ENCODE assay signal across 8 cellular contexts in genomic region chr1:202692959-202693555, GRCh38. TPM values are rescaled to one million over a fixed set of nuclear protein-coding genes. Genes with fewer than 3 reads are reported as not detected.
DNase-seq lines count a peak whose midpoint lies in the region; ATAC-seq and TF ChIP-seq lines count a peak whose summit lies in the region.

No MANE protein-coding gene starts in this region.

- H2BK5ac ChIP-seq in mesendoderm (ENCODE audit: low read length): no peak overlapping the region

- H3K23ac ChIP-seq in mesendoderm (ENCODE audit: low read length): no peak overlapping the region

- H3K4me3 ChIP-seq in GM12865 (ENCODE audit: low read depth, low read length): no peak overlapping the region
- H3K4me3 ChIP-seq in mesendoderm (ENCODE audit: low read length): no peak overlapping the region

- no peaks in the 10 kb centered on the region for H3K36me3 ChIP-seq in mesendoderm (ENCODE audit: control insufficient read depth, insufficient read depth, low read length)

- no peak overlapping the region for H3K4me2 ChIP-seq in mesendoderm (ENCODE audit: low read length)

- no peak overlapping the region for H4K8ac ChIP-seq in mesendoderm (ENCODE audit: low read depth, low read length)

- DNase-seq in GM12865 (ENCODE audit: low read depth) (peak; percentile 71), NAMALWA (ENCODE audit: low spot score) (peak; percentile 79), mesendoderm (peak; percentile 80)
- peak; percentile 84 for DNase-seq in activated CD4-positive, alpha-beta T cell treated with anti-CD3 and anti-CD28 coated beads, Interleukin-2, amount 10 ng/mL, durations not matched to agents 7 days and 5 days
- DNase-seq in effector CD8-positive, alpha-beta T cell (lab: John Stamatoyannopoulos, UW): peak; percentile 28
- DNase-seq in stimulated activated CD8-positive, alpha-beta memory T cell treated with anti-CD3 and anti-CD28 coated beads, Interleukin-4, amount 100 ng/mL, for 48 hours: peak; percentile 82

- peaks cover 1% of the 10 kb centered on the region for H3K4me1 Mint-ChIP-seq in activated CD4-positive, alpha-beta T cell treated with anti-CD3 and anti-CD28 coated beads, Interleukin-2, amount 10 ng/mL, durations not matched to agents 7 days and 5 days

- H2BK120ac ChIP-seq in mesendoderm (ENCODE audit: low read depth, low read length): no peak overlapping the region

- H3K79me1 ChIP-seq in mesendoderm (ENCODE audit: low read length): no peaks in the 10 kb centered on the region

- no peak overlapping the region for H3K27ac ChIP-seq in mesendoderm (ENCODE audit: low read depth, low read length)

- CTCF ChIA-PET in activated CD4-positive, alpha-beta T cell treated with anti-CD3 and anti-CD28 coated beads, Interleukin-2, amount 10 ng/mL, durations not matched to agents 7 days and 5 days (lab: Charles Lee): interaction anchor here (2.4 kb wide), 1 partner anchor 12 kb away, joined by 6 read pairs; no protein-coding TSS in a partner anchor

- ATAC-seq in GM18873 (IDR thresholded peaks at IDR 0.05; ENCODE audit: low FRiP score, unreplicated experiment) (no peak), HG02678 (IDR thresholded peaks at IDR 0.05; ENCODE audit: unreplicated experiment) (no peak)

- H3K4ac ChIP-seq in mesendoderm (ENCODE audit: low read depth, low read length): no peak overlapping the region

- no peak overlapping the region for H3K9ac ChIP-seq in mesendoderm (ENCODE audit: low read length)

- H3K36me3 Mint-ChIP-seq in activated CD4-positive, alpha-beta T cell treated with anti-CD3 and anti-CD28 coated beads, Interleukin-2, amount 10 ng/mL, durations not matched to agents 7 days and 5 days (ENCODE audit: low read depth): no peaks in the 10 kb centered on the region

- H3K4me3 Mint-ChIP-seq in activated CD4-positive, alpha-beta T cell treated with anti-CD3 and anti-CD28 coated beads, Interleukin-2, amount 10 ng/mL, durations not matched to agents 7 days and 5 days: no peak overlapping the region

- peaks cover 27% of the 10 kb centered on the region for H3K27me3 Mint-ChIP-seq in activated CD4-positive, alpha-beta T cell treated with anti-CD3 and anti-CD28 coated beads, Interleukin-2, amount 10 ng/mL, durations not matched to agents 7 days and 5 days

- no peaks in the 10 kb centered on the region for H3K79me2 ChIP-seq in mesendoderm (ENCODE audit: control insufficient read depth, insufficient read depth, low read length)

- peaks cover 2% of the 10 kb centered on the region for H3K9me3 Mint-ChIP-seq in activated CD4-positive, alpha-beta T cell treated with anti-CD3 and anti-CD28 coated beads, Interleukin-2, amount 10 ng/mL, durations not matched to agents 7 days and 5 days

- no CpG with 5 or more reads among the region's 3 CpGs for WGBS in mesendoderm (ENCODE audit: extremely low coverage, insufficient coverage, low lambda C conversion rate)

- no peak overlapping the region for H3K27ac Mint-ChIP-seq in activated CD4-positive, alpha-beta T cell treated with anti-CD3 and anti-CD28 coated beads, Interleukin-2, amount 10 ng/mL, durations not matched to agents 7 days and 5 days

- H2BK15ac ChIP-seq in mesendoderm (replicated peaks; ENCODE audit: low read depth): no peak overlapping the region

- POLR2A ChIA-PET in activated CD4-positive, alpha-beta T cell treated with anti-CD3 and anti-CD28 coated beads, Interleukin-2, amount 10 ng/mL, durations not matched to agents 7 days and 5 days (lab: Charles Lee): no interaction called here

- no peaks in the 10 kb centered on the region for H3K27me3 ChIP-seq in mesendoderm (ENCODE audit: insufficient read depth, low read length, poor library complexity)

- H3K4me1 ChIP-seq in mesendoderm (ENCODE audit: control insufficient read depth, low read depth, low read length): no peaks in the 10 kb centered on the region

- no peak overlapping the region for H4K5ac ChIP-seq in mesendoderm (ENCODE audit: low read length)

- no peak overlapping the region for H3K18ac ChIP-seq in mesendoderm (ENCODE audit: low read length)

- H2AK5ac ChIP-seq in mesendoderm (ENCODE audit: low read length): no peak overlapping the region

- TF ChIP-seq CTCF in GM12865 (IDR thresholded peaks at IDR 0.05; ENCODE audit: insufficient read depth, low read depth, low read length, missing control alignments): peak; percentile 28

- no peak overlapping the region for H3K56ac ChIP-seq in mesendoderm (ENCODE audit: low read length)

RNA-seq across cellular contexts. Expression of gene SYT2, which starts 17.2 kb away (rescaled TPM):
- not detected for total RNA-seq in activated CD4-positive, alpha-beta T cell treated with anti-CD3 and anti-CD28 coated beads, Interleukin-2, amount 10 ng/mL, durations not matched to agents 7 days and 5 days
- 2.2 TPM for polyA plus RNA-seq in mesendoderm (2013, experiment 1 of 2)
- 2.1 TPM for polyA plus RNA-seq in mesendoderm (2013, experiment 2 of 2)

Comparison
In these comparisons a context has a peak if more than half of its experiments do, and no peak if none do; other contexts are left out.
1. DNase-seq: peak in every context shown above with its lines; median percentile 84 in activated CD4-positive, alpha-beta T cell treated with anti-CD3 and anti-CD28 coated beads, Interleukin-2, amount 10 ng/mL, durations not matched to agents 7 days and 5 days; 82 in stimulated activated CD8-positive, alpha-beta memory T cell treated with anti-CD3 and anti-CD28 coated beads, Interleukin-4, amount 100 ng/mL, for 48 hours; 80 in mesendoderm; 79 in NAMALWA; 71 in GM12865; 28 in effector CD8-positive, alpha-beta T cell.